In the genomic region with DNA sequence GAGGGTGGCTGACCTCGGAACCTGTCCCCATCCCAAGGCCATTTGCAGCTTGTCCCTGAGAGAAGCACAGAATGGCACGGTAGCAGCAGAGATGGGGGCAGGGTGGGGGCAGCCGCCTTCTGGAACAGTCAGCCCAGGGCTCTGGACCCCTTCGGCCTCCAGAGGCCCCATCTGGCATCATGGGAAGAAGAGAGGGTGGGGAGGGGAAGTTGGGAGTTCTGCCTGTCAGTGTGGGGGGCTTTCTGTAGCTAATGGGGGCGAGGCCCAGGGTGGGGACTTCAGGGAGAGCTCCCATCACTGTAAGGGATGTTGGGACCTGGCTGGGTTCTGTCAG, we compare ENCODE assay signal across 15 cellular contexts.
"Had no signal": no experiment of that assay in that cellular context is flagged by ENCODE, and none has a peak within 500 bp of the region (broad histone marks: within the 10 kb centered on the region; RNA-seq: fewer than 3 reads in every experiment).

No MANE protein-coding gene starts in this region.

- H3K4me1 Mint-ChIP-seq: immature natural killer cell had no signal

- H3K4me3 ChIP-seq: colonic mucosa, smooth muscle cell, tibial artery, upper lobe of left lung, uterus had no signal

- ATAC-seq: foreskin keratinocyte; natural killer cell treated with Interleukin-12 subunit alpha and Interleukin-12 subunit beta and Interleukin-15 and Interleukin-18, amount 100 ng/mL, for 72 hours; stimulated activated effector memory CD8-positive, alpha-beta T cell treated with anti-CD3 and anti-CD28 coated beads, Interleukin-12 subunit alpha, Interleukin-12 subunit beta, amount 100 ng/mL, for 72 hours; stimulated activated naive CD8-positive, alpha-beta T cell treated with anti-CD3 and anti-CD28 coated beads, Interleukin-15, Interleukin-2, amounts not matched to agents 100 U/mL and 50 U/mL, for 24 hours had no signal

- H3K27me3 ChIP-seq: uterus had no signal

- H3K9me3 Mint-ChIP-seq: natural killer cell treated with Interleukin-12 subunit alpha and Interleukin-12 subunit beta and Interleukin-15 and Interleukin-18, amount 100 ng/mL, for 72 hours; stimulated activated effector memory CD8-positive, alpha-beta T cell treated with anti-CD3 and anti-CD28 coated beads, Interleukin-12 subunit alpha, Interleukin-12 subunit beta, amount 100 ng/mL, for 72 hours had no signal

- H3K9me3 ChIP-seq: colonic mucosa, neutrophil, tibial artery, upper lobe of left lung, uterus had no signal

- H3K27ac ChIP-seq: colonic mucosa, foreskin keratinocyte, neutrophil, tibial artery, upper lobe of left lung, uterus had no signal

- DNase-seq: colonic mucosa; dermis blood vessel endothelial cell; foreskin keratinocyte; immature natural killer cell; stimulated activated CD4-positive, alpha-beta T cell treated with anti-CD3 and anti-CD28 coated beads, Interleukin-4, amount 100 ng/mL, for 1 hour; stimulated activated CD8-positive, alpha-beta memory T cell treated with anti-CD3 and anti-CD28 coated beads, Interleukin-4, amount 100 ng/mL, for 48 hours; stimulated activated naive CD8-positive, alpha-beta T cell treated with anti-CD3 and anti-CD28 coated beads, Interleukin-15, Interleukin-2, amounts not matched to agents 100 U/mL and 50 U/mL, for 24 hours; uterus had no signal

- H3K36me3 ChIP-seq: colonic mucosa, neutrophil, tibial artery, upper lobe of left lung, uterus had no signal

- H3K36me3 Mint-ChIP-seq: immature natural killer cell; mesothelial cell of epicardium; natural killer cell treated with Interleukin-12 subunit alpha and Interleukin-12 subunit beta and Interleukin-15 and Interleukin-18, amount 100 ng/mL, for 72 hours; stimulated activated effector memory CD8-positive, alpha-beta T cell treated with anti-CD3 and anti-CD28 coated beads, Interleukin-12 subunit alpha, Interleukin-12 subunit beta, amount 100 ng/mL, for 72 hours had no signal

- H3K4me3 Mint-ChIP-seq: immature natural killer cell; natural killer cell treated with Interleukin-12 subunit alpha and Interleukin-12 subunit beta and Interleukin-15 and Interleukin-18, amount 100 ng/mL, for 72 hours; stimulated activated effector memory CD8-positive, alpha-beta T cell treated with anti-CD3 and anti-CD28 coated beads, Interleukin-12 subunit alpha, Interleukin-12 subunit beta, amount 100 ng/mL, for 72 hours had no signal

- H3K27ac Mint-ChIP-seq: immature natural killer cell; mesothelial cell of epicardium; natural killer cell treated with Interleukin-12 subunit alpha and Interleukin-12 subunit beta and Interleukin-15 and Interleukin-18, amount 100 ng/mL, for 72 hours; stimulated activated effector memory CD8-positive, alpha-beta T cell treated with anti-CD3 and anti-CD28 coated beads, Interleukin-12 subunit alpha, Interleukin-12 subunit beta, amount 100 ng/mL, for 72 hours had no signal

- H3K4me1 ChIP-seq: colonic mucosa, foreskin keratinocyte, upper lobe of left lung had no signal
